27 cellular contexts compared by ENCODE assay signal in genomic region chr5:26669031-26669430, GRCh38.
"Had no signal": no experiment of that assay in that cellular context is flagged by ENCODE, and none has a peak within 500 bp of the region (broad histone marks: within the 10 kb centered on the region; RNA-seq: fewer than 3 reads in every experiment).

No MANE protein-coding gene starts in this region.

- H3K9me3 Mint-ChIP-seq: nephron progenitor cell; neural crest cell; stimulated activated naive CD8-positive, alpha-beta T cell treated with anti-CD3 and anti-CD28 coated beads, Interleukin-15, Interleukin-2, amounts not matched to agents 100 ng/mL and 50 ng/mL, for 24 hours had no signal

- H3K27ac ChIP-seq: ovary, parathyroid adenoma, psoas muscle, right lobe of liver, sigmoid colon, stomach, thoracic aorta, thyroid gland, tibial nerve, upper lobe of left lung, vagina had no signal

- ATAC-seq: natural killer cell; psoas muscle; right cardiac atrium; stimulated activated effector memory CD8-positive, alpha-beta T cell treated with anti-CD3 and anti-CD28 coated beads, Interleukin-12 subunit alpha, Interleukin-12 subunit beta, amount 100 ng/mL, for 72 hours; stimulated activated naive B cell treated with anti-CD40 and anti-IgM and Interleukin-4, amounts not matched to agents 10 μg/mL and 1 μg/mL and 100 μg/mL, for 72 hours had no signal

- H3K27ac Mint-ChIP-seq: natural killer cell; nephron progenitor cell; progenitor cell of endocrine pancreas; stimulated activated effector memory CD8-positive, alpha-beta T cell treated with anti-CD3 and anti-CD28 coated beads, Interleukin-12 subunit alpha, Interleukin-12 subunit beta, amount 100 ng/mL, for 72 hours; stimulated activated naive B cell treated with anti-CD40 and anti-IgM and Interleukin-4, amounts not matched to agents 10 μg/mL and 1 μg/mL and 100 μg/mL, for 72 hours; stimulated activated naive CD8-positive, alpha-beta T cell treated with anti-CD3 and anti-CD28 coated beads, Interleukin-15, Interleukin-2, amounts not matched to agents 100 ng/mL and 50 ng/mL, for 24 hours had no signal

- H3K4me3 Mint-ChIP-seq: natural killer cell; nephron progenitor cell; neural crest cell; stimulated activated effector memory CD8-positive, alpha-beta T cell treated with anti-CD3 and anti-CD28 coated beads, Interleukin-12 subunit alpha, Interleukin-12 subunit beta, amount 100 ng/mL, for 72 hours; stimulated activated naive B cell treated with anti-CD40 and anti-IgM and Interleukin-4, amounts not matched to agents 10 μg/mL and 1 μg/mL and 100 μg/mL, for 72 hours; stimulated activated naive CD8-positive, alpha-beta T cell treated with anti-CD3 and anti-CD28 coated beads, Interleukin-15, Interleukin-2, amounts not matched to agents 100 ng/mL and 50 ng/mL, for 24 hours had no signal

- H3K4me1 Mint-ChIP-seq: natural killer cell; nephron progenitor cell; neural crest cell; stimulated activated effector memory CD8-positive, alpha-beta T cell treated with anti-CD3 and anti-CD28 coated beads, Interleukin-12 subunit alpha, Interleukin-12 subunit beta, amount 100 ng/mL, for 72 hours; stimulated activated naive B cell treated with anti-CD40 and anti-IgM and Interleukin-4, amounts not matched to agents 10 μg/mL and 1 μg/mL and 100 μg/mL, for 72 hours had no signal

- H3K27me3 ChIP-seq: ovary, right lobe of liver, sigmoid colon, stomach, thyroid gland, tibial nerve, upper lobe of left lung, vagina had no signal

- H3K4me1 ChIP-seq: parathyroid adenoma, psoas muscle, right lobe of liver, sigmoid colon, stomach, thyroid gland, tibial nerve, upper lobe of left lung, vagina had no signal

- H3K9me3 ChIP-seq: ovary, psoas muscle, right lobe of liver, sigmoid colon, thoracic aorta, thyroid gland, tibial nerve, upper lobe of left lung, vagina had no signal

- DNase-seq: natural killer cell; nephron progenitor cell; occipital lobe; ovary; right cardiac atrium; sigmoid colon; small intestine; stimulated activated CD4-positive, alpha-beta T cell treated with anti-CD3 and anti-CD28 coated beads, Interleukin-15, amount 100 ng/mL, for 24 hours; stimulated activated CD4-positive, alpha-beta T cell treated with anti-CD3 and anti-CD28 coated beads, Interleukin-2, amount 100 ng/mL, for 24 hours; stimulated activated CD4-positive, alpha-beta T cell treated with anti-CD3 and anti-CD28 coated beads, Interleukin-2, amount 100 ng/mL, for 48 hours; stimulated activated CD4-positive, alpha-beta T cell treated with anti-CD3 and anti-CD28 coated beads, Interleukin-4, amount 100 ng/mL, for 24 hours; stimulated activated naive B cell treated with anti-CD40 and anti-IgM and Interleukin-4, amounts not matched to agents 10 μg/mL and 1 μg/mL and 100 μg/mL, for 72 hours; stimulated activated naive CD4-positive, alpha-beta T cell treated with Interleukin-2 at 50 U/mL for 16 hours; stomach; thyroid gland; trophoblast cell had no signal

- H3K36me3 ChIP-seq: ovary, right lobe of liver, sigmoid colon, stomach, thoracic aorta, thyroid gland, tibial nerve, upper lobe of left lung, vagina had no signal

- H3K4me3 ChIP-seq: ovary, psoas muscle, right lobe of liver, sigmoid colon, stomach, thoracic aorta, thyroid gland, tibial nerve, upper lobe of left lung, vagina had no signal

- H3K27me3 Mint-ChIP-seq: progenitor cell of endocrine pancreas; stimulated activated naive B cell treated with anti-CD40 and anti-IgM and Interleukin-4, amounts not matched to agents 10 μg/mL and 1 μg/mL and 100 μg/mL, for 72 hours; stimulated activated naive CD8-positive, alpha-beta T cell treated with anti-CD3 and anti-CD28 coated beads, Interleukin-15, Interleukin-2, amounts not matched to agents 100 ng/mL and 50 ng/mL, for 24 hours had no signal

- H3K36me3 Mint-ChIP-seq: stimulated activated effector memory CD8-positive, alpha-beta T cell treated with anti-CD3 and anti-CD28 coated beads, Interleukin-12 subunit alpha, Interleukin-12 subunit beta, amount 100 ng/mL, for 72 hours; stimulated activated naive B cell treated with anti-CD40 and anti-IgM and Interleukin-4, amounts not matched to agents 10 μg/mL and 1 μg/mL and 100 μg/mL, for 72 hours had no signal
